In genomic region chr7:52825611-52826010, GRCh38 we compare ENCODE assay signal across 18 cellular contexts.
"Had no signal": no experiment of that assay in that cellular context is flagged by ENCODE, and none has a peak within 500 bp of the region (broad histone marks: within the 10 kb centered on the region; RNA-seq: fewer than 3 reads in every experiment).

No MANE protein-coding gene starts in this region.

- DNase-seq: activated CD4-positive, alpha-beta T cell treated with anti-CD3 and anti-CD28 coated beads for 4 hours; activated CD8-positive, alpha-beta memory T cell treated with anti-CD3 and anti-CD28 coated beads, Interleukin-2, amount 50 U/mL, for 48 hours; activated CD8-positive, alpha-beta T cell treated with anti-CD3 and anti-CD28 coated beads for 36 hours; activated naive CD4-positive, alpha-beta T cell treated with anti-CD3 and anti-CD28 coated beads, Interleukin-2, amount 50 U/mL, for 16 hours; activated naive CD8-positive, alpha-beta T cell treated with anti-CD3 and anti-CD28 coated beads, Interleukin-2, amount 10 ng/mL, durations not matched to agents 7 days and 5 days; activated T-cell treated with anti-CD3 and anti-CD28 coated beads, Interleukin-2, amount 50 U/mL, for 1 hour; adrenal gland; anterior cingulate cortex; cerebellar nuclear complex; KBM-7; NCI-H1417; NCI-H1694; NCI-H2029; NCI-H345; NCI-H510A treated with DMSO at 0.1 percent for 48 hours; T-helper 1 cell; WERI-Rb-1 had no signal

- ATAC-seq: activated CD8-positive, alpha-beta T cell treated with anti-CD3 and anti-CD28 coated beads for 36 hours; Right ventricle myocardium inferior had no signal
